22 cellular contexts compared by ENCODE assay signal in the genomic region with DNA sequence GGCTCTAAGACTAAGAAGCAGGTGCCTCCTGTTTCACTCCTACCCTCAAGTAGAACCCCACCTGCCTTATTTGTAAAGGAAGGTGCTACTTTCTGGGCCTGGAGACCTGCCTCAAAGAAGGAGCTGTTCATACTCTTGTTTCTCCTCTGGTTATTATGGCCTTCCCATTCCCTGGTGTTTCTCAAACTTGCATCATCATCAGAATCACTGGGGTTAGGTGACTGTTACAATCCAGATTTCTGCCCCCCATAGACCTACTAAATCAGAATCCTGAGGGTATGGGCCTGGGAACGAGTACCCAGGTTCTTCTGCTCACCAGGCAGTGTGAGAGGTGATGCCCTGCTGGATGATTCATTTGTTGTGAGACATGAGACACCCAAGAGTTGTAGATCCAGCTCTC.
"Had no signal": no experiment of that assay in that cellular context is flagged by ENCODE, and none has a peak within 500 bp of the region (broad histone marks: within the 10 kb centered on the region; RNA-seq: fewer than 3 reads in every experiment).

No MANE protein-coding gene starts in this region.

- H3K4me3 Mint-ChIP-seq: activated B cell treated with CpG ODN at 0.5 μM for 24 hours; natural killer cell treated with Interleukin-12 subunit alpha and Interleukin-12 subunit beta and Interleukin-15 and Interleukin-18, amount 100 ng/mL, for 72 hours; stimulated activated naive B cell treated with anti-CD40 and anti-IgM and Interleukin-4, amounts not matched to agents 10 μg/mL and 1 μg/mL and 100 μg/mL, for 72 hours had no signal

- H3K27me3 ChIP-seq: adrenal gland, transverse colon had no signal

- H3K27ac ChIP-seq: adrenal gland, left ventricle myocardium inferior, transverse colon had no signal

- H3K4me3 ChIP-seq: adrenal gland, left ventricle myocardium inferior, skin epidermis, transverse colon had no signal

- H3K27ac Mint-ChIP-seq: activated B cell treated with CpG ODN at 0.5 μM for 24 hours; natural killer cell treated with Interleukin-12 subunit alpha and Interleukin-12 subunit beta and Interleukin-15 and Interleukin-18, amount 100 ng/mL, for 72 hours; stimulated activated naive B cell treated with anti-CD40 and anti-IgM and Interleukin-4, amounts not matched to agents 10 μg/mL and 1 μg/mL and 100 μg/mL, for 72 hours had no signal

- H3K9me3 Mint-ChIP-seq: activated B cell treated with CpG ODN at 0.5 μM for 24 hours; natural killer cell treated with Interleukin-12 subunit alpha and Interleukin-12 subunit beta and Interleukin-15 and Interleukin-18, amount 100 ng/mL, for 72 hours; stimulated activated naive B cell treated with anti-CD40 and anti-IgM and Interleukin-4, amounts not matched to agents 10 μg/mL and 1 μg/mL and 100 μg/mL, for 72 hours had no signal

- DNase-seq: activated B cell treated with CpG ODN at 0.5 μM for 24 hours; activated CD4-positive, alpha-beta T cell treated with anti-CD3 and anti-CD28 coated beads, Interleukin-2, amount 50 U/mL, for 1 hour; activated CD8-positive, alpha-beta memory T cell treated with anti-CD3 and anti-CD28 coated beads for 24 hours; activated naive CD4-positive, alpha-beta T cell treated with anti-CD3 and anti-CD28 coated beads, Interleukin-2, amount 50 U/mL, for 16 hours; adrenal gland; central memory CD4-positive, alpha-beta T cell; cortex of kidney; effector memory CD4-positive, alpha-beta T cell; hypothalamus; kidney; left ventricle myocardium inferior; mesendoderm; nucleus accumbens; right cardiac atrium; SIG-M5; stimulated activated CD4-positive, alpha-beta T cell treated with anti-CD3 and anti-CD28 coated beads, Interleukin-15, amount 100 ng/mL, for 24 hours; stimulated activated CD4-positive, alpha-beta T cell treated with anti-CD3 and anti-CD28 coated beads, Interleukin-4, amount 100 ng/mL, for 1 hour; stimulated activated naive B cell treated with anti-CD40 and anti-IgM and Interleukin-4, amounts not matched to agents 10 μg/mL and 1 μg/mL and 100 μg/mL, for 72 hours; transverse colon had no signal

- H3K27me3 Mint-ChIP-seq: activated B cell treated with CpG ODN at 0.5 μM for 24 hours; natural killer cell treated with Interleukin-12 subunit alpha and Interleukin-12 subunit beta and Interleukin-15 and Interleukin-18, amount 100 ng/mL, for 72 hours; stimulated activated naive B cell treated with anti-CD40 and anti-IgM and Interleukin-4, amounts not matched to agents 10 μg/mL and 1 μg/mL and 100 μg/mL, for 72 hours had no signal

- FAIRE-seq: kidney, TTC549 had no signal

- H3K9me3 ChIP-seq: adrenal gland, left ventricle myocardium inferior, transverse colon had no signal

- ATAC-seq: natural killer cell treated with Interleukin-12 subunit alpha and Interleukin-12 subunit beta and Interleukin-15 and Interleukin-18, amount 100 ng/mL, for 72 hours; right cardiac atrium; stimulated activated naive B cell treated with anti-CD40 and anti-IgM and Interleukin-4, amounts not matched to agents 10 μg/mL and 1 μg/mL and 100 μg/mL, for 72 hours had no signal
